Comparison of ENCODE assay signal across 8 cellular contexts in genomic region chr6:138772596-138773176, GRCh38. TPM values are rescaled to one million over a fixed set of nuclear protein-coding genes. Genes with fewer than 3 reads are reported as not detected.
DNase-seq lines count a peak whose midpoint lies in the region.

No MANE protein-coding gene starts in this region.

- H3K27me3 ChIP-seq in esophagus (ENCODE audit: control insufficient read depth in 1 of 2, insufficient read depth in 2 of 2, low read length in 2 of 2), result no peaks in the 10 kb centered on the region
- no peaks in the 10 kb centered on the region for H3K27me3 ChIP-seq in rectal smooth muscle tissue (ENCODE audit: control insufficient read depth, insufficient read depth, low read length)

- H3K36me3 ChIP-seq in esophagus (ENCODE audit: control insufficient read depth in 2 of 2, insufficient read depth in 2 of 2, low read length in 1 of 2) (no peaks in the 10 kb centered on the region), rectal smooth muscle tissue (ENCODE audit: control insufficient read depth, insufficient read depth, low read length) (no peaks in the 10 kb centered on the region)

- H3K4me1 Mint-ChIP-seq in activated T-cell treated with anti-CD3 and anti-CD28 coated beads, Interleukin-2, amount 50 U/mL, for 24 hours (ENCODE audit: low read depth), result peaks cover 38% of the 10 kb centered on the region

- H3K9me3 ChIP-seq in esophagus (ENCODE audit: control insufficient read depth in 2 of 2, insufficient read depth in 1 of 2, low read depth in 1 of 2, low read length in 1 of 2), result no peaks in the 10 kb centered on the region

- peaks cover 16% of the 10 kb centered on the region for H3K36me3 Mint-ChIP-seq in activated T-cell treated with anti-CD3 and anti-CD28 coated beads, Interleukin-2, amount 50 U/mL, for 24 hours (ENCODE audit: low read depth)

- H3K4me3 Mint-ChIP-seq in activated T-cell treated with anti-CD3 and anti-CD28 coated beads, Interleukin-2, amount 50 U/mL, for 24 hours, result peak overlapping the region; percentile 94

- H3K9me3 Mint-ChIP-seq in activated T-cell treated with anti-CD3 and anti-CD28 coated beads, Interleukin-2, amount 50 U/mL, for 24 hours, result no peaks in the 10 kb centered on the region

- DNase-seq in activated T-cell treated with anti-CD3 and anti-CD28 coated beads, Interleukin-2, amount 50 U/mL, for 24 hours, result no peak
- DNase-seq in activated T-cell treated with anti-CD3 and anti-CD28 coated beads, Interleukin-2, amount 50 U/mL, for 1 hour, result no peak
- DNase-seq in RKO (ENCODE audit: low spot score), result peak; percentile 49
- DNase-seq in HUDEP-2 (lab: John Stamatoyannopoulos, UW; ENCODE audit: unreplicated experiment in 76 of 76), result no peak
- DNase-seq in cortex of kidney (lab: John Stamatoyannopoulos, UW), result no peak
- no peak for DNase-seq in NCI-H1436 (lab: John Stamatoyannopoulos, UW)

- H3K27ac ChIP-seq in esophagus (ENCODE audit: low read depth in 2 of 2, low read length in 1 of 2), result peak overlapping the region; percentile 21 to 100
- H3K27ac ChIP-seq in rectal smooth muscle tissue (ENCODE audit: low read depth, low read length), result peak overlapping the region; percentile 99

- peak overlapping the region; percentile 100 for H3K27ac Mint-ChIP-seq in activated T-cell treated with anti-CD3 and anti-CD28 coated beads, Interleukin-2, amount 50 U/mL, for 24 hours

- no peak overlapping the region for H3K9ac ChIP-seq in rectal smooth muscle tissue (ENCODE audit: low read length)

- H3K4me1 ChIP-seq in esophagus (ENCODE audit: control insufficient read depth in 2 of 2, insufficient read depth in 2 of 2, low read length in 1 of 2) (no peaks in the 10 kb centered on the region), rectal smooth muscle tissue (ENCODE audit: control insufficient read depth, insufficient read depth, low read length) (peaks cover 6% of the 10 kb centered on the region)

- no peaks in the 10 kb centered on the region for H3K27me3 Mint-ChIP-seq in activated T-cell treated with anti-CD3 and anti-CD28 coated beads, Interleukin-2, amount 50 U/mL, for 24 hours

- WGBS in esophagus, 2 donors, result 13 to 18% methylated on average over 8 of the region's 8 CpGs

- H3K4me3 ChIP-seq in esophagus (ENCODE audit: low read depth in 1 of 2, low read length in 2 of 2) (peak overlapping the region; percentile 76 to 81), rectal smooth muscle tissue (ENCODE audit: low read length) (peak overlapping the region; percentile 99)

RNA-seq across cellular contexts. Expression of gene CCDC28A, which starts 0.9 kb away (rescaled TPM):
- polyA plus RNA-seq in esophagus, result 10 to 100 TPM; 10.8 to 13.7 TPM

RNA-seq across cellular contexts. Expression of gene ECT2L, which starts 23.2 kb away (rescaled TPM):
- under 1 TPM; 0.04 to 0.05 TPM for polyA plus RNA-seq in esophagus
